In genomic region chr14:92039720-92040430, GRCh38 we compare ENCODE assay signal across 1 cellular context.
A peak's percentile ranks its signal among the peaks of the same experiment; 100 is the strongest.
TF ChIP-seq lines count a peak whose summit lies in the region.

Gene TRIP11 (minus strand): TSS chr14:92040059. CDS start chr14:92039685, 374 bp downstream.

TF ChIP-seq in WTC11, 78 proteins besides CTCF, POLR2A, EP300 and RAD21 (continued from another document and continues in another):
- TF ChIP-seq SMAD3 (CRISPR knock-in tag; IDR thresholded peaks at IDR 0.05; ENCODE audit: borderline replicate concordance) (no peak), ZNF281 (CRISPR knock-in tag; IDR thresholded peaks at IDR 0.05) (0 out of 2 replicates have a peak, but pooled peaks have one; percentile 12), E2F5 (CRISPR knock-in tag; IDR thresholded peaks at IDR 0.05) (peak; percentile 77; the same call in 1 of the 2 replicates), GRHL2 (CRISPR knock-in tag; IDR thresholded peaks at IDR 0.05; ENCODE audit: insufficient replicate concordance, severe bottlenecking) (no peak), PREB (CRISPR knock-in tag; IDR thresholded peaks at IDR 0.05; ENCODE audit: borderline replicate concordance) (no peak), ATF3 (CRISPR knock-in tag; conservative IDR thresholded peaks at IDR 0.05) (no peak), KAT7 (CRISPR knock-in tag; IDR thresholded peaks at IDR 0.05; ENCODE audit: borderline replicate concordance) (0 out of 2 replicates have a peak, but pooled peaks have one; percentile 52), IRF1 (CRISPR knock-in tag; IDR thresholded peaks at IDR 0.05) (no peak), OVOL2 (CRISPR knock-in tag; IDR thresholded peaks at IDR 0.05; ENCODE audit: borderline replicate concordance) (no peak), SP1 (CRISPR knock-in tag; conservative IDR thresholded peaks at IDR 0.05) (peak; percentile 69), ZNF263 (CRISPR knock-in tag; IDR thresholded peaks at IDR 0.05; ENCODE audit: low read depth) (no peak), ATF2 (CRISPR knock-in tag; IDR thresholded peaks at IDR 0.05; ENCODE audit: borderline replicate concordance, low read depth) (no peak), CREM (CRISPR knock-in tag; IDR thresholded peaks at IDR 0.05) (peak; percentile 82), E2F4 (CRISPR knock-in tag; IDR thresholded peaks at IDR 0.05; ENCODE audit: borderline replicate concordance, low read depth) (peak; percentile 16; the same call in 1 of the 2 replicates), ZNF396 (CRISPR knock-in tag; IDR thresholded peaks at IDR 0.05; ENCODE audit: borderline replicate concordance) (no peak), ZNF138 (CRISPR knock-in tag; conservative IDR thresholded peaks at IDR 0.05) (no peak), TEAD1 (CRISPR knock-in tag; IDR thresholded peaks at IDR 0.05) (no peak; the same call in 1 of the 2 replicates), ZNF512 (CRISPR knock-in tag; IDR thresholded peaks at IDR 0.05; ENCODE audit: borderline replicate concordance) (no peak), MAX (CRISPR knock-in tag; IDR thresholded peaks at IDR 0.05) (peak; percentile 72; the same call in 1 of the 2 replicates), JUN (CRISPR knock-in tag; IDR thresholded peaks at IDR 0.05) (no peak), MLX (CRISPR knock-in tag; IDR thresholded peaks at IDR 0.05) (peak; percentile 86; the same call in 1 of the 2 replicates), ZNF219 (CRISPR knock-in tag; IDR thresholded peaks at IDR 0.05; ENCODE audit: borderline replicate concordance) (no peak), ZNF121 (CRISPR knock-in tag; IDR thresholded peaks at IDR 0.05) (no peak), TP53 (CRISPR knock-in tag; IDR thresholded peaks at IDR 0.05) (0 out of 2 replicates have a peak, but pooled peaks have one; percentile 47), MXD4 (CRISPR knock-in tag; IDR thresholded peaks at IDR 0.05; ENCODE audit: borderline replicate concordance) (no peak), E2F1 (CRISPR knock-in tag; IDR thresholded peaks at IDR 0.05) (no peak), ESRRA (CRISPR knock-in tag; IDR thresholded peaks at IDR 0.05; ENCODE audit: borderline replicate concordance) (peak; percentile 82; the same call in 1 of the 2 replicates), ATF1 (CRISPR knock-in tag; IDR thresholded peaks at IDR 0.05) (peak; percentile 66; the same call in 1 of the 2 replicates), GABPB1 (CRISPR knock-in tag; IDR thresholded peaks at IDR 0.05) (peak; percentile 81), ZNF425 (CRISPR knock-in tag; conservative IDR thresholded peaks at IDR 0.05) (no peak), FOXP4 (CRISPR knock-in tag; IDR thresholded peaks at IDR 0.05) (peak; percentile 54; the same call in 1 of the 2 replicates), FOXP1 (CRISPR knock-in tag; IDR thresholded peaks at IDR 0.05; ENCODE audit: borderline replicate concordance) (peak; percentile 95), ZBTB21 (CRISPR knock-in tag; IDR thresholded peaks at IDR 0.05; ENCODE audit: borderline replicate concordance) (no peak), AR (CRISPR knock-in tag; IDR thresholded peaks at IDR 0.05) (no peak), FOXK1 (CRISPR knock-in tag; IDR thresholded peaks at IDR 0.05) (peak; percentile 89), MYBL2 (CRISPR knock-in tag; IDR thresholded peaks at IDR 0.05) (peak; percentile 41; the same call in 1 of the 2 replicates), CREB1 (CRISPR knock-in tag; IDR thresholded peaks at IDR 0.05) (peak; percentile 62; the same call in 1 of the 2 replicates)
